ENCODE assay signal across 8 cellular contexts in genomic region chr2:128316777-128317185, GRCh38. TPM values are rescaled to one million over a fixed set of nuclear protein-coding genes. Genes with fewer than 3 reads are reported as not detected.
A peak's percentile ranks its signal among the peaks of the same experiment; 100 is the strongest.
DNase-seq lines count a peak whose midpoint lies in the region; TF ChIP-seq lines count a peak whose summit lies in the region.

No MANE protein-coding gene starts in this region.

- peaks cover 2% of the 10 kb centered on the region for H3K36me3 ChIP-seq in H7 (replicated peaks; ENCODE audit: control insufficient read depth, insufficient read depth, low read length)
- no peaks in the 10 kb centered on the region for H3K36me3 ChIP-seq in right atrium auricular region

- H3K4me3 ChIP-seq in H7 (ENCODE audit: insufficient read depth, low read depth, low read length) (peak overlapping the region; percentile 75), right atrium auricular region (peak overlapping the region; percentile 55 to 79), skeletal muscle cell (ENCODE audit: low read depth, low read length) (peak overlapping the region; percentile 81)

- peaks cover 0 to 48% of the 10 kb centered on the region in 2 donors for H3K4me1 ChIP-seq in right atrium auricular region

- peaks cover 16% of the 10 kb centered on the region for H3K27me3 ChIP-seq in H7 (ENCODE audit: control insufficient read depth, insufficient read depth, low read length)
- H3K27me3 ChIP-seq in right atrium auricular region: no peaks in the 10 kb centered on the region

- H3K27ac ChIP-seq in right atrium auricular region: no peak overlapping the region

- TF ChIP-seq CTCF in right atrium auricular region (IDR thresholded peaks at IDR 0.05): no peak

- H3K9me3 ChIP-seq in right atrium auricular region: no peaks in the 10 kb centered on the region

- DNase-seq in H7 (no peak), right atrium auricular region (ENCODE audit: low spot score) (peak; percentile 47), skeletal muscle cell (ENCODE audit: low read depth) (no peak), SIG-M5 treated with dmso at 0.1 percent for 504 hours (lab: John Stamatoyannopoulos, UW; ENCODE audit: unreplicated experiment) (no peak), MV-4-11 (lab: John Stamatoyannopoulos, UW) (no peak), SK-N-DZ (ENCODE audit: low spot score) (no peak), hepatic stellate cell (ENCODE audit: low spot score) (no peak)
- peak; percentile 58 for DNase-seq in activated CD8-positive, alpha-beta memory T cell treated with anti-CD3 and anti-CD28 coated beads for 24 hours

RNA-seq across cellular contexts. Expression of gene HS6ST1, which starts 1.9 kb away (rescaled TPM):
- 76.3 and 102 TPM in 2 replicates for total RNA-seq in H7 (2014; rRNA removed; shearing (Covaris generic))
- total RNA-seq in right atrium auricular region: 10 to 100 TPM; 19.0 to 25.8 TPM
- polyA plus RNA-seq in SK-N-DZ (2014; cell fraction: cytosol; rRNA removed): 19.7 and 20.5 TPM in 2 replicates
- 10.5 and 11.1 TPM in 2 replicates for polyA plus RNA-seq in SK-N-DZ (2014; cell fraction: nucleus; rRNA removed)

Comparison
In these comparisons a context has a peak if more than half of its experiments do, and no peak if none do; other contexts are left out.
1. DNase-seq: peak in activated CD8-positive, alpha-beta memory T cell treated with anti-CD3 and anti-CD28 coated beads for 24 hours (single experiment) and right atrium auricular region (single experiment); none in H7 (single experiment), skeletal muscle cell (single experiment), SIG-M5 treated with dmso at 0.1 percent for 504 hours (single experiment), MV-4-11 (single experiment), SK-N-DZ (single experiment) and hepatic stellate cell (single experiment).
2. Peak in every context shown above with its lines, with median percentiles within 50 percentile points of each other: H3K4me3 ChIP-seq.